Comparison of ENCODE assay signal across 24 cellular contexts in the genomic region with DNA sequence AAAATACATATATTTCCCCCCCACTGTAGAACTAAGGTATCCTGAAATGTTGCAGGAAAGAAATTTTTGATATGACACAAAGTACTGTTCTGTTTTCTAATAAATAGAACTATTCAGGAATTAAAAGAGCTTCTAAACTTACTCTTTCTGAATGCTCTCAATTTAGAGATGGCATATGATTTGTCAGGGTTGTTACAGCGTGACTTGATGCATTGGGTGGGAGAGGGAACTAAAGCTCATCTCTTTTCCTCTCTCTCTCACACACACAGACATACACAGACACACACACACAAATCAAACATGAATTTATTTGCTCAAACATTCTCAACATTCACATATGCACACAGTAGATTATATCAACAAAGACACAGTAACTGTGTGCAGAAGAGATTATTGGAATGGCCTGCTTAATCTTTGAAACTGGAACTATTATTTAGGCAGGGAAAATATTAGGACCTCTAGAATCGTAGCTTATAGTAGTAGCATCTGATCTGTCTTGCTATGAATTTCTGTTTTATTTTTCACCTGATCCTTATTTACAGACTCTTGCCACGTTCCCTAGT.
"Had no signal": no experiment of that assay in that cellular context is flagged by ENCODE, and none has a peak within 500 bp of the region (broad histone marks: within the 10 kb centered on the region; RNA-seq: fewer than 3 reads in every experiment).

No MANE protein-coding gene starts in this region.

- H3K36me3 ChIP-seq: left lung, lower lobe of right lung, pancreas, prostate gland, sigmoid colon, spleen, suprapubic skin, thoracic aorta, tibial artery, upper lobe of right lung had no signal

- H3K27ac ChIP-seq: left lung, lower lobe of right lung, pancreas, prostate gland, sigmoid colon, spleen, suprapubic skin, thoracic aorta, tibial artery, upper lobe of right lung had no signal

- ATAC-seq: left cardiac atrium; left lung; lower lobe of right lung; naive thymus-derived CD8-positive, alpha-beta T cell; pancreas; right cardiac atrium; stimulated activated effector memory CD8-positive, alpha-beta T cell treated with anti-CD3 and anti-CD28 coated beads, Interleukin-12 subunit alpha, Interleukin-12 subunit beta, amount 100 ng/mL, for 72 hours; upper lobe of right lung had no signal

- H3K9me3 ChIP-seq: lower lobe of right lung, pancreas, prostate gland, sigmoid colon, suprapubic skin, thoracic aorta, tibial artery, upper lobe of right lung had no signal

- DNase-seq: kidney glomerular epithelial cell; left cardiac atrium; left lung; lower lobe of right lung; mammary epithelial cell; mesenchymal stem cell; naive thymus-derived CD8-positive, alpha-beta T cell; nucleus accumbens; pancreas; posterior cingulate gyrus; retina; right cardiac atrium; sigmoid colon; small intestine; spleen; stimulated activated CD4-positive, alpha-beta T cell treated with anti-CD3 and anti-CD28 coated beads, Interleukin-4, amount 100 ng/mL, for 24 hours; stimulated activated naive CD4-positive, alpha-beta T cell; tibial artery; trophoblast cell; upper lobe of right lung had no signal

- H3K4me1 ChIP-seq: left lung, lower lobe of right lung, pancreas, prostate gland, sigmoid colon, spleen, suprapubic skin, tibial artery, upper lobe of right lung had no signal

- H3K27me3 ChIP-seq: left lung, pancreas, sigmoid colon, spleen, suprapubic skin, tibial artery, upper lobe of right lung had no signal

- H3K4me3 ChIP-seq: left lung, lower lobe of right lung, pancreas, prostate gland, sigmoid colon, spleen, suprapubic skin, thoracic aorta, tibial artery, upper lobe of right lung had no signal
